In genomic region chr15:31606942-31607497, GRCh38 we compare ENCODE assay signal across 1 cellular context.
TF ChIP-seq lines count a peak whose summit lies in the region.

No MANE protein-coding gene starts in this region.

TF ChIP-seq in WTC11, 78 proteins besides CTCF, POLR2A, EP300 and RAD21 (continued from another document):
- TF ChIP-seq CDX4 (CRISPR knock-in tag; IDR thresholded peaks at IDR 0.05; ENCODE audit: borderline replicate concordance), result no peak
